In genomic region chr1:174956086-174956485, GRCh38 we compare ENCODE assay signal across 25 cellular contexts.
"Had no signal": no experiment of that assay in that cellular context is flagged by ENCODE, and none has a peak within 500 bp of the region (broad histone marks: within the 10 kb centered on the region; RNA-seq: fewer than 3 reads in every experiment).

No MANE protein-coding gene starts in this region.

- ATAC-seq: mucosa of descending colon; naive thymus-derived CD4-positive, alpha-beta T cell; natural killer cell treated with Interleukin-12 subunit alpha and Interleukin-12 subunit beta and Interleukin-15 and Interleukin-18, amount 100 ng/mL, for 72 hours; right cardiac atrium; sciatic nerve; stimulated activated naive B cell treated with anti-CD40 and anti-IgM and Interleukin-4, amounts not matched to agents 10 μg/mL and 1 μg/mL and 100 μg/mL, for 72 hours; stimulated activated naive CD8-positive, alpha-beta T cell treated with anti-CD3 and anti-CD28 coated beads, Interleukin-15, Interleukin-2, amounts not matched to agents 100 U/mL and 50 U/mL, for 24 hours had no signal

- H3K4me3 ChIP-seq: left ventricle myocardium inferior, lung, mucosa of descending colon, ovary, skin epidermis, stomach, testis, thyroid gland, transverse colon, uterus had no signal

- DNase-seq: hypothalamus; immature natural killer cell; islet precursor cell; left ventricle myocardium inferior; midbrain; mucosa of descending colon; naive thymus-derived CD4-positive, alpha-beta T cell; ovary; retina; right cardiac atrium; stimulated activated CD4-positive, alpha-beta T cell treated with anti-CD3 and anti-CD28 coated beads, Interleukin-12 subunit alpha, Interleukin-12 subunit beta, amount 100 ng/mL, for 4 hours; stimulated activated CD4-positive, alpha-beta T cell treated with anti-CD3 and anti-CD28 coated beads, Interleukin-15, amount 100 ng/mL, for 24 hours; stimulated activated CD4-positive, alpha-beta T cell treated with anti-CD3 and anti-CD28 coated beads, Interleukin-2, amount 100 ng/mL, for 24 hours; stimulated activated CD4-positive, alpha-beta T cell treated with anti-CD3 and anti-CD28 coated beads, Interleukin-4, amount 100 ng/mL, for 1 hour; stimulated activated naive B cell treated with anti-CD40 and anti-IgM and Interleukin-4, amounts not matched to agents 10 μg/mL and 1 μg/mL and 100 μg/mL, for 72 hours; stimulated activated naive CD8-positive, alpha-beta T cell treated with anti-CD3 and anti-CD28 coated beads, Interleukin-15, Interleukin-2, amounts not matched to agents 100 U/mL and 50 U/mL, for 24 hours; stomach; testis; thyroid gland; transverse colon; uterus had no signal

- H3K27me3 ChIP-seq: ovary, stomach, testis, thyroid gland, transverse colon, uterus had no signal

- H3K4me1 ChIP-seq: testis, thyroid gland, uterus had no signal

- H3K9me3 ChIP-seq: left ventricle myocardium inferior, mucosa of descending colon, ovary, stomach, testis, thyroid gland, transverse colon, uterus had no signal

- H3K36me3 ChIP-seq: left ventricle myocardium inferior, ovary, thyroid gland, transverse colon, uterus had no signal

- H3K27ac ChIP-seq: left ventricle myocardium inferior, ovary, skin epidermis, testis, thyroid gland, transverse colon, uterus had no signal
